In the genomic region with DNA sequence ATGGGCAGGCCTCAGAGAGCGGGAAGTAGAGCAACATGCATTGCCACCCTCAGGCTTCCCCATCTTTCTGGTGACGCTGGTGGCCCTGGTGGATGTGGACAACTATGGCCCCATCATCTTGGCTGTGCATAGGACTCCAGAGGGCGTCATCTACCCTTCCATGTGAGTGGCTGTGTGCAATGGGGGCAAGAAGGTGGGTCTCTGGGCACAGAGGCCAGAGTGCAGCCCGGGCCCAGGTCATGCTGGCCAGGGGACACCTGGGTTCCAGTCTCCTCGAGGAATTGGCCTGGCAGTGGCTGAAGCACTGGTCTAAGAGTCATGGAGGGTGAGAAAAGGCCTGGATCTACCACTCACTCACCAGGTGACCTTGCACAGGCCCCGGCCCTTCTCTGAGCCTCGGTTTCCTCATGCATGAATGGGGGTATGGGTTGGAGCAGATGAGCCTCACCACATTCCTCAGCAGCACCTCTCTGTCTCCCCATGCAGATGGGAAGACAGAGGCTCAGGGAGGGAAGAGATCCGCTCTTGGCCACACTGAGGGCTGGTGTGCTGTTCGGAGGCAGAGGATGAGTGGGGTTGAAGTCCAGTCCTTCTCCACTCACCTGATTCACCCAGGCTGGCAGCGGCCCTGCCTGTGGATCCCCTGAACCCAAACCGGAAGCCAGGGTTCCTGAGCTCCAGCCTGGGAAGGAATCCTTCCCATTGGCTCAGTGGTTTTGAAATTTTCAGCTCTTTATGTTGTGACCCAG, we compare ENCODE assay signal across 1 cellular context.
TF ChIP-seq lines count a peak whose summit lies in the region.

No MANE protein-coding gene starts in this region.

TF ChIP-seq in H1, 55 proteins besides CTCF, POLR2A, EP300 and RAD21:
- TF ChIP-seq BCL11A (IDR thresholded peaks at IDR 0.05; ENCODE audit: low read depth in 2 of 2, low read length in 2 of 2) (no peak), FOSL1 (IDR thresholded peaks at IDR 0.05; ENCODE audit: insufficient read depth, low read depth, low read length) (no peak), HDAC6 (IDR thresholded peaks at IDR 0.05; ENCODE audit: low read depth, low read length) (no peak), POU5F1 (IDR thresholded peaks at IDR 0.05; ENCODE audit: low read depth, low read length) (no peak), CBX8 (IDR thresholded peaks at IDR 0.05; ENCODE audit: borderline replicate concordance, low read depth, low read length) (no peak), RXRA (IDR thresholded peaks at IDR 0.05; ENCODE audit: insufficient read depth, low read depth, low read length) (no peak), YY1 (IDR thresholded peaks at IDR 0.05; ENCODE audit: low read depth, low read length) (no peak)
TF ChIP-seq in H1: peak in this region for 0.
